Comparison of ENCODE assay signal across 1 cellular context in the genomic region with DNA sequence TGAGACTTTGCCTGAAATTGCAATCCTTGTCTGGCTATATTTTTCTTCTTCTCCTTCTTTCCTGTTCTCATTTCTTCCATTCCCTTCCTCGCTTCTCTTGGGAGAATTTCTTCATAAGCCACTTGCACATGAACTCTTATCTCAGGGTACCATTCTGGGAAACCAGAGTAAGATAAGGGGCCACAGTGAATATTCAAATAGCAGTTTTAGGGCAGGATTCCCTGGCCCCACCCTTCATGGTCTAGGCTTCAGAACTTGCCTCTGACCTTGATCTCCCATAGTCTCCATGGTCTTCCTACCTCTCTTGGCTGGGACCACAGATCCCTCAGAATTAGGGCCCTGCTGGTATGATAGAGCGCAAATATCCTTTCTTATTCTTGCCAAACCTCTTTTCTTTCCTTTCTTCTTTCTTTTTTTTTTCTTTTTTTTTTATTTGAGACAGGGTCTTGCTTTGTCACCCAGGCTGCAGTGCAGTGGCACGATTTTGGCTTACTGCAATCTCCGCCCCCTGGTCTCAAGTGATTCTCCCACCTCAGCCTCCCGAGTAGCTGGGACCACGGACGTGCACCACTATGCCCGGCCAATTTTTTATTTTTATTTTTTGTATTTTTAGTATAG.
A peak's percentile ranks its signal among the peaks of the same experiment; 100 is the strongest.
TF ChIP-seq lines count a peak whose summit lies in the region.

No MANE protein-coding gene starts in this region.

TF ChIP-seq in K562, 482 proteins besides CTCF, POLR2A, EP300 and RAD21 (continued from another document):
- no peak for TF ChIP-seq POLR3A (IDR thresholded peaks at IDR 0.05; ENCODE audit: borderline replicate concordance, extremely low read depth, insufficient read depth, insufficient read length)
- TF ChIP-seq ZNF174 (CRISPR knock-in tag; IDR thresholded peaks at IDR 0.05) = no peak
- TF ChIP-seq TAF1 (IDR thresholded peaks at IDR 0.05; ENCODE audit: control insufficient read depth, extremely low read depth, insufficient read depth, low read length, severe bottlenecking) = no peak
- TF ChIP-seq, protein P1, sequence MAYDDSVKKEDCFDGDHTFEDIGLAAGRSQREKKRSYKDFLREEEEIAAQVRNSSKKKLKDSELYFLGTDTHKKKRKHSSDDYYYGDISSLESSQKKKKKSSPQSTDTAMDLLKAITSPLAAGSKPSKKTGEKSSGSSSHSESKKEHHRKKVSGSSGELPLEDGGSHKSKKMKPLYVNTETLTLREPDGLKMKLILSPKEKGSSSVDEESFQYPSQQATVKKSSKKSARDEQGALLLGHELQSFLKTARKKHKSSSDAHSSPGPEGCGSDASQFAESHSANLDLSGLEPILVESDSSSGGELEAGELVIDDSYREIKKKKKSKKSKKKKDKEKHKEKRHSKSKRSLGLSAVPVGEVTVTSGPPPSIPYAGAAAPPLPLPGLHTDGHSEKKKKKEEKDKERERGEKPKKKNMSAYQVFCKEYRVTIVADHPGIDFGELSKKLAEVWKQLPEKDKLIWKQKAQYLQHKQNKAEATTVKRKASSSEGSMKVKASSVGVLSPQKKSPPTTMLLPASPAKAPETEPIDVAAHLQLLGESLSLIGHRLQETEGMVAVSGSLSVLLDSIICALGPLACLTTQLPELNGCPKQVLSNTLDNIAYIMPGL (CRISPR knock-in tag; IDR thresholded peaks at IDR 0.05) = no peak
- TF ChIP-seq ZNF24 (IDR thresholded peaks at IDR 0.05) = no peak
- no peak for TF ChIP-seq ZBTB33 (CRISPR knock-in tag; IDR thresholded peaks at IDR 0.05)
- TF ChIP-seq SMARCA4 (IDR thresholded peaks at IDR 0.05) = peak; percentile 98
- 0 out of 2 replicates have a peak, but pooled peaks have one; percentile 79 for TF ChIP-seq GATAD2A (IDR thresholded peaks at IDR 0.05)
- TF ChIP-seq, protein P2, sequence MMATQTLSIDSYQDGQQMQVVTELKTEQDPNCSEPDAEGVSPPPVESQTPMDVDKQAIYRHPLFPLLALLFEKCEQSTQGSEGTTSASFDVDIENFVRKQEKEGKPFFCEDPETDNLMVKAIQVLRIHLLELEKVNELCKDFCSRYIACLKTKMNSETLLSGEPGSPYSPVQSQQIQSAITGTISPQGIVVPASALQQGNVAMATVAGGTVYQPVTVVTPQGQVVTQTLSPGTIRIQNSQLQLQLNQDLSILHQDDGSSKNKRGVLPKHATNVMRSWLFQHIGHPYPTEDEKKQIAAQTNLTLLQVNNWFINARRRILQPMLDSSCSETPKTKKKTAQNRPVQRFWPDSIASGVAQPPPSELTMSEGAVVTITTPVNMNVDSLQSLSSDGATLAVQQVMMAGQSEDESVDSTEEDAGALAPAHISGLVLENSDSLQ (IDR thresholded peaks at IDR 0.05) = no peak
- TF ChIP-seq ZNF431 (CRISPR knock-in tag; IDR thresholded peaks at IDR 0.05) = no peak
- no peak for TF ChIP-seq TSHZ1 (CRISPR knock-in tag; IDR thresholded peaks at IDR 0.05)
- TF ChIP-seq ZNF12 (CRISPR knock-in tag; IDR thresholded peaks at IDR 0.05) = no peak
- peak; percentile 41; the same call in 1 of the 2 replicates for TF ChIP-seq MEF2D (tag; conservative IDR thresholded peaks at IDR 0.05; ENCODE audit: low read depth)
- no peak for TF ChIP-seq SAP30 (IDR thresholded peaks at IDR 0.05; ENCODE audit: borderline replicate concordance, insufficient read depth, low read depth, low read length, poor library complexity, severe bottlenecking)
- TF ChIP-seq TGIF2 (CRISPR knock-in tag; IDR thresholded peaks at IDR 0.05) = no peak
- TF ChIP-seq EHMT2 (IDR thresholded peaks at IDR 0.05) = peak; percentile 59; the same call in 1 of the 2 replicates
- no peak for TF ChIP-seq RNF219 (CRISPR knock-in tag; IDR thresholded peaks at IDR 0.05)
- TF ChIP-seq ZNF668 (CRISPR knock-in tag; IDR thresholded peaks at IDR 0.05) = no peak
- peak; percentile 90; the same call in 1 of the 2 replicates for TF ChIP-seq NBN (IDR thresholded peaks at IDR 0.05; ENCODE audit: low read depth)
- no peak for TF ChIP-seq KAT7 (CRISPR knock-in tag; IDR thresholded peaks at IDR 0.05; ENCODE audit: borderline replicate concordance)
- TF ChIP-seq ZNF79 (CRISPR knock-in tag; IDR thresholded peaks at IDR 0.05; ENCODE audit: low read depth) = no peak
- TF ChIP-seq ZNF3 (CRISPR knock-in tag; IDR thresholded peaks at IDR 0.05) = no peak
- no peak for TF ChIP-seq MXI1 (IDR thresholded peaks at IDR 0.05; ENCODE audit: low read depth, low read length)
- no peak for TF ChIP-seq CHD4 (IDR thresholded peaks at IDR 0.05; ENCODE audit: insufficient read depth, insufficient replicate concordance, low read depth, low read length, poor library complexity, severe bottlenecking)
- TF ChIP-seq SOX6 (IDR thresholded peaks at IDR 0.05) = peak; percentile 90
- no peak for TF ChIP-seq FOXJ3 (CRISPR knock-in tag; IDR thresholded peaks at IDR 0.05)
- TF ChIP-seq RAD51 (IDR thresholded peaks at IDR 0.05; ENCODE audit: borderline replicate concordance, low read depth) = no peak
- no peak for TF ChIP-seq ZNF445 (CRISPR knock-in tag; IDR thresholded peaks at IDR 0.05; ENCODE audit: low read depth)
- no peak for TF ChIP-seq HNRNPUL1 (IDR thresholded peaks at IDR 0.05; ENCODE audit: low read length)
- TF ChIP-seq TAF9B (IDR thresholded peaks at IDR 0.05; ENCODE audit: partially characterized antibody) = peak; percentile 40
- no peak for TF ChIP-seq SAFB (IDR thresholded peaks at IDR 0.05; ENCODE audit: borderline replicate concordance, low read depth, low read length)
